In the genomic region with DNA sequence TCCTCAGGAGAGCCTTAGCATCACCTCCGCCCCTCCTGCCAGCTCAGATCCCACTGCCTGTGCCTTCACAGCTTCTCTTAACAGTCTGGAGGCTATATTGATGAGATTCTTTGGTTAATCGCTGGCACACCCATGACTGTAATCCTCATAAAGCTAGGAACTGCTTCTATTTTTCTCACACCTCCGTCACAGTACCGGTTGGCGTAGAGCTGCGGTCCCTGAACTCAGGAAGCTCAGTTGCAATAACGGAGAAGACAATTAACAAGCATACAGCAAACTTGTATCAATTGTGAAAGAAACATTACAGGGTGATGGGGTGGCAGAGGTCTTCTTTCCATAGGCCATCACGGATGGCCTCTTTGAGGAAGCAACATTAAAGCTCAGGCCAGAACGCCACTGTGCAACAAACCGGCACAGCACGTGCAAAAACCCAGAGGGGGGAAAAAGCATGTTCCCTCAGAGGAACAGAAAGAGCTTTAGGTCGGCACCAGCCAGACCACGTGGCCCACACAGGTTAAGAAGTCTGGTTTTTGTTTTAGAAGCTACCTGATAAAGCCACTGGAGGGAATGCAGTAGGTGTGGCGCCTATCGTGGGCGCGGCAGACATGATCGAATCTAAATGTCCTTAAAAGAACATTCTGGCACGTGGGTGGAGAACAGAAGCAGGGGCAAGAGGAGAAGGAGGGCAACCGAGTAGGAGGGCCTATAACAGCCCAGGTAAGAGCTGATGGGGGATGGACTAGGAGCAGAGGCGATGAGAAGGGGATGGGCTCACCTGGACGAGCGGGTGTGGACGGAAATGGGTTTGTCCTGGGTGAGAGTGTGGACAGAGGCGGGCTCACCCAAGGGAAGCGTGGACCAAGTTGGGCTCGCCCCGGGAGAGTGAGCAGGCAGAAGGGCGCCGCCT, we compare ENCODE assay signal across 8 cellular contexts. TPM values are rescaled to one million over a fixed set of nuclear protein-coding genes. Genes with fewer than 3 reads are reported as not detected.
DNase-seq lines count a peak whose midpoint lies in the region; ATAC-seq and TF ChIP-seq lines count a peak whose summit lies in the region.
"Not testable (repeated sequence)": the region's sequence is repeated elsewhere in the genome, so short reads cannot be mapped to it uniquely, and the experiment has no call there.

No MANE protein-coding gene starts in this region.

- not testable (repeated sequence) for H3K9me3 ChIP-seq in RWPE2 (ENCODE audit: severe bottlenecking); adrenal gland (replicated peaks in 1 of 3); fibroblast of lung (ENCODE audit: control insufficient read depth, insufficient read depth, low read depth, low read length); skeletal muscle satellite cell (replicated peaks; ENCODE audit: low read length)

- not testable (repeated sequence) for H3K4ac ChIP-seq in mesendoderm (ENCODE audit: low read depth, low read length)

- H3K4me3 ChIP-seq in AG10803 (ENCODE audit: low read length) = peak overlapping the region; percentile 81
- peak overlapping the region; percentile 95 for H3K4me3 ChIP-seq in RWPE2 (ENCODE audit: severe bottlenecking)
- H3K4me3 ChIP-seq in adrenal gland = peak overlapping the region in 3 of 4 donors; percentile 1 to 79 (median 65)
- H3K4me3 ChIP-seq in fibroblast of lung (replicated peaks in 1 of 4; ENCODE audit: control extremely low read depth in 1 of 4, insufficient read depth in 1 of 4, low read depth in 3 of 4, low read length in 4 of 4) = peak overlapping the region; percentile 75 to 86 (median 80)
- H3K4me3 ChIP-seq in mesendoderm (ENCODE audit: low read length) = peak overlapping the region; percentile 84
- peak overlapping the region; percentile 98 for H3K4me3 ChIP-seq in skeletal muscle satellite cell (ENCODE audit: low read length)

- H2AFZ ChIP-seq in fibroblast of lung (ENCODE audit: low read length) = peak overlapping the region; percentile 33

- not testable (repeated sequence) for H3K18ac ChIP-seq in mesendoderm (ENCODE audit: low read length)

- peaks cover 19% of the 10 kb centered on the region for H3K79me2 ChIP-seq in fibroblast of lung (ENCODE audit: control insufficient read depth, insufficient read depth, low read length)
- H3K79me2 ChIP-seq in mesendoderm (ENCODE audit: control insufficient read depth, insufficient read depth, low read length) = peaks cover 12% of the 10 kb centered on the region

- H2BK120ac ChIP-seq in mesendoderm (ENCODE audit: low read depth, low read length) = not testable (repeated sequence)

- not testable (repeated sequence) for H4K5ac ChIP-seq in mesendoderm (ENCODE audit: low read length)

- not testable (repeated sequence) for H2BK15ac ChIP-seq in mesendoderm (replicated peaks; ENCODE audit: low read depth)

- not testable (repeated sequence) for H2BK5ac ChIP-seq in mesendoderm (ENCODE audit: low read length)

- DNase-seq in AG10803 (ENCODE audit: low read depth); RWPE2 (ENCODE audit: low spot score); adrenal gland; fibroblast of lung (ENCODE audit: low read depth in 2 of 2); mesendoderm: not testable (repeated sequence)

- intact Hi-C loops in adrenal gland (cut with DNase I) = not testable (repeated sequence)

- WGBS in adrenal gland, 4 donors = 11 to 37% (median 12%) methylated on average over 7 to 18 of the region's 30 CpGs
- WGBS in mesendoderm (ENCODE audit: extremely low coverage, insufficient coverage, low lambda C conversion rate) = no CpG with 5 or more reads among the region's 30 CpGs

- not testable (repeated sequence) for H3K79me1 ChIP-seq in mesendoderm (ENCODE audit: low read length)

- not testable (repeated sequence) for H2AK5ac ChIP-seq in mesendoderm (ENCODE audit: low read length)

- H3K36me3 ChIP-seq in RWPE2 (ENCODE audit: low read depth); fibroblast of lung (ENCODE audit: control insufficient read depth, insufficient read depth, low read length); mesendoderm (ENCODE audit: control insufficient read depth, insufficient read depth, low read length): not testable (repeated sequence)
- H3K36me3 ChIP-seq in adrenal gland (replicated peaks in 1 of 2) (peaks cover 0 to 11% of the 10 kb centered on the region in 2 donors), skeletal muscle satellite cell (ENCODE audit: insufficient read depth, low read length) (peaks cover 13% of the 10 kb centered on the region)

- peak overlapping the region; percentile 77 for H3K4me2 ChIP-seq in fibroblast of lung (ENCODE audit: extremely low read depth, insufficient read depth, low read length)
- H3K4me2 ChIP-seq in mesendoderm (ENCODE audit: low read length) = peak overlapping the region; percentile 79
- peak overlapping the region; percentile 78 for H3K4me2 ChIP-seq in skeletal muscle satellite cell (ENCODE audit: low read length)

- TF ChIP-seq POLR2A in adrenal gland (IDR thresholded peaks at IDR 0.05) = not testable (repeated sequence)

- ATAC-seq in GM19025 (IDR thresholded peaks at IDR 0.05; ENCODE audit: low read depth, unreplicated experiment) = peak; percentile 15
- peak; percentile 17 for ATAC-seq in HG03108 (IDR thresholded peaks at IDR 0.05; ENCODE audit: unreplicated experiment)
- ATAC-seq in RWPE2 (ENCODE audit: low read depth) = peak; percentile 60

- not testable (repeated sequence) for H4K8ac ChIP-seq in mesendoderm (ENCODE audit: low read depth, low read length)

- H3K4me1 ChIP-seq in RWPE2 (ENCODE audit: insufficient read depth, poor library complexity, severe bottlenecking); adrenal gland (replicated peaks in 1 of 2); fibroblast of lung (ENCODE audit: control insufficient read depth, extremely low read depth, insufficient read depth, low read length); mesendoderm (ENCODE audit: control insufficient read depth, low read depth, low read length); skeletal muscle satellite cell (ENCODE audit: control insufficient read depth, insufficient read depth, low read length): not testable (repeated sequence)

- not testable (repeated sequence) for H3K27me3 ChIP-seq in RWPE2 (ENCODE audit: insufficient read depth, poor library complexity, severe bottlenecking); adrenal gland; fibroblast of lung (ENCODE audit: control insufficient read depth, insufficient read depth, low read length); mesendoderm (ENCODE audit: insufficient read depth, low read length, poor library complexity); skeletal muscle satellite cell (ENCODE audit: control insufficient read depth, insufficient read depth, low read length)

- not testable (repeated sequence) for TF ChIP-seq CTCF in AG10803 (conservative IDR thresholded peaks at IDR 0.05; ENCODE audit: low read length); RWPE2 (IDR thresholded peaks at IDR 0.05; ENCODE audit: poor library complexity, severe bottlenecking); adrenal gland (IDR thresholded peaks at IDR 0.05); fibroblast of lung (conservative IDR thresholded peaks at IDR 0.05 in 1 of 2, IDR thresholded peaks at IDR 0.05 in 1 of 2; ENCODE audit: low read depth in 1 of 2, low read length in 2 of 2)

- H4K20me1 ChIP-seq in fibroblast of lung (ENCODE audit: control insufficient read depth, extremely low read depth, insufficient read depth, low read length) = not testable (repeated sequence)

- H3K56ac ChIP-seq in mesendoderm (ENCODE audit: low read length) = peak overlapping the region; percentile 96

- H3K9ac ChIP-seq in fibroblast of lung (ENCODE audit: insufficient read depth, low read length) = peak overlapping the region; percentile 82
- H3K9ac ChIP-seq in mesendoderm (ENCODE audit: low read length) = peak overlapping the region; percentile 90
- peak overlapping the region; percentile 95 for H3K9ac ChIP-seq in skeletal muscle satellite cell (ENCODE audit: low read depth, low read length)

- H3K27ac ChIP-seq in RWPE2 (ENCODE audit: poor library complexity, severe bottlenecking) (peak overlapping the region; percentile 55), adrenal gland (peak overlapping the region in 3 of 5 donors; percentile 15 to 83 (median 62)), fibroblast of lung (ENCODE audit: insufficient read depth, low read length) (peak overlapping the region; percentile 67)
- H3K27ac ChIP-seq in mesendoderm (ENCODE audit: low read depth, low read length) = not testable (repeated sequence)

- H3K23ac ChIP-seq in mesendoderm (ENCODE audit: low read length) = peak overlapping the region; percentile 24

RNA-seq across cellular contexts. Expression of a gene that starts 0.7 kb away (rescaled TPM):
- 10 to 100 TPM; 24.0 to 53.9 (median 37.7) TPM for total RNA-seq in adrenal gland
- 10 to 100 TPM; 10.3 to 34.9 (median 28.7) TPM for polyA plus RNA-seq in adrenal gland
- 19.5 and 21.3 TPM in 2 replicates for total RNA-seq in fibroblast of lung
- 18.9 and 34.0 TPM in 2 replicates for polyA plus RNA-seq in fibroblast of lung
- polyA plus RNA-seq in fibroblast of lung (2012) = 37.5 and 58.3 TPM in 2 replicates
- 24.6 and 47.3 TPM in 2 replicates for polyA minus RNA-seq in fibroblast of lung (ENCODE audit: low replicate concordance)
- polyA plus RNA-seq in mesendoderm (2013, experiment 1 of 2) = 40.6 TPM
- 40.6 TPM for polyA plus RNA-seq in mesendoderm (2013, experiment 2 of 2)
- 30.8 and 46.9 TPM in 2 replicates for total RNA-seq in skeletal muscle satellite cell (2012; rRNA removed)

RNA-seq across cellular contexts. Expression of a gene that starts 34.9 kb away (rescaled TPM):
- total RNA-seq in adrenal gland (10 to 100 TPM in 1 of 8 donors, 1 to 10 TPM in 7; 1.1 to 11.6 (median 6.4) TPM), fibroblast of lung (3.3 and 4.6 TPM in 2 replicates)
- polyA plus RNA-seq in adrenal gland (1 to 10 TPM; 3.4 to 5.8 (median 5.3) TPM), fibroblast of lung (1.6 and 5.5 TPM in 2 replicates)
- polyA plus RNA-seq in fibroblast of lung (2012) = 1.8 and 4.8 TPM in 2 replicates
- not detected in 2 replicates for polyA minus RNA-seq in fibroblast of lung (ENCODE audit: low replicate concordance)
- polyA plus RNA-seq in mesendoderm (2013, experiment 1 of 2) = 1.5 TPM
- polyA plus RNA-seq in mesendoderm (2013, experiment 2 of 2) = 1.2 TPM
- 7.6 TPM in 2 replicates for total RNA-seq in skeletal muscle satellite cell (2012; rRNA removed)
